Comparison of ENCODE assay signal across 20 cellular contexts in genomic region chr7:84916161-84916560, GRCh38.
"Had no signal": no experiment of that assay in that cellular context is flagged by ENCODE, and none has a peak within 500 bp of the region (broad histone marks: within the 10 kb centered on the region; RNA-seq: fewer than 3 reads in every experiment).

No MANE protein-coding gene starts in this region.

- DNase-seq: activated CD4-positive, alpha-beta T cell treated with anti-CD3 and anti-CD28 coated beads for 4 hours; activated CD8-positive, alpha-beta memory T cell treated with anti-CD3 and anti-CD28 coated beads, Interleukin-2, amount 10 ng/mL, durations not matched to agents 7 days and 5 days; activated effector memory CD4-positive, alpha-beta T cell treated with Interleukin-2 at 50 U/mL for 16 hours; activated naive CD4-positive, alpha-beta T cell; activated T-cell treated with anti-CD3 and anti-CD28 coated beads, Interleukin-2, amount 50 U/mL, for 24 hours; aorta; central memory CD4-positive, alpha-beta T cell; NCI-H1048; NCI-H146; NCI-H187 treated with DMSO at 0.1 percent for 48 hours; NCI-H2081 treated with DMSO at 0.1 percent for 48 hours; NCI-H510A treated with DMSO at 0.1 percent for 48 hours; NCI-H69; SIG-M5; T-cell had no signal

- H3K36me3 Mint-ChIP-seq: activated CD8-positive, alpha-beta memory T cell treated with anti-CD3 and anti-CD28 coated beads, Interleukin-2, amount 10 ng/mL, durations not matched to agents 7 days and 5 days; activated naive CD4-positive, alpha-beta T cell treated with anti-CD3 and anti-CD28 coated beads, Interleukin-2, amount 50 U/mL, for 24 hours; T-cell had no signal

- H3K4me3 ChIP-seq: breast epithelium, SK-N-MC had no signal

- H3K36me3 ChIP-seq: breast epithelium had no signal

- H3K27ac Mint-ChIP-seq: activated CD8-positive, alpha-beta memory T cell treated with anti-CD3 and anti-CD28 coated beads, Interleukin-2, amount 10 ng/mL, durations not matched to agents 7 days and 5 days; activated naive CD4-positive, alpha-beta T cell treated with anti-CD3 and anti-CD28 coated beads, Interleukin-2, amount 50 U/mL, for 24 hours; activated T-cell treated with anti-CD3 and anti-CD28 coated beads, Interleukin-2, amount 50 U/mL, for 24 hours; activated T-helper 1 cell treated with anti-CD3 and anti-CD28 coated beads, Interleukin-12 subunit alpha, Interleukin-12 subunit beta, Interleukin-2, Interleukin-4 antibody, amounts not matched to agents 30 ng/mL and 10 ng/mL and 1 ng/mL, durations not matched to agents 14 hours and 24 hours and 36 hours; T-cell had no signal

- H3K4me1 ChIP-seq: breast epithelium had no signal

- ATAC-seq: activated CD8-positive, alpha-beta memory T cell treated with anti-CD3 and anti-CD28 coated beads, Interleukin-2, amount 10 ng/mL, durations not matched to agents 7 days and 5 days; T-cell had no signal

- H3K4me3 Mint-ChIP-seq: activated CD8-positive, alpha-beta memory T cell treated with anti-CD3 and anti-CD28 coated beads, Interleukin-2, amount 10 ng/mL, durations not matched to agents 7 days and 5 days; activated naive CD4-positive, alpha-beta T cell treated with anti-CD3 and anti-CD28 coated beads, Interleukin-2, amount 50 U/mL, for 24 hours; activated T-cell treated with anti-CD3 and anti-CD28 coated beads, Interleukin-2, amount 50 U/mL, for 24 hours; activated T-helper 1 cell treated with anti-CD3 and anti-CD28 coated beads, Interleukin-12 subunit alpha, Interleukin-12 subunit beta, Interleukin-2, Interleukin-4 antibody, amounts not matched to agents 30 ng/mL and 10 ng/mL and 1 ng/mL, durations not matched to agents 14 hours and 24 hours and 36 hours; T-cell had no signal

- H3K27me3 ChIP-seq: breast epithelium had no signal

- H3K27ac ChIP-seq: breast epithelium, SK-N-MC, VCaP had no signal

- H3K27me3 Mint-ChIP-seq: activated CD8-positive, alpha-beta memory T cell treated with anti-CD3 and anti-CD28 coated beads, Interleukin-2, amount 10 ng/mL, durations not matched to agents 7 days and 5 days; activated naive CD4-positive, alpha-beta T cell treated with anti-CD3 and anti-CD28 coated beads, Interleukin-2, amount 50 U/mL, for 24 hours; activated T-cell treated with anti-CD3 and anti-CD28 coated beads, Interleukin-2, amount 50 U/mL, for 24 hours; T-cell had no signal

- H3K4me1 Mint-ChIP-seq: activated CD8-positive, alpha-beta memory T cell treated with anti-CD3 and anti-CD28 coated beads, Interleukin-2, amount 10 ng/mL, durations not matched to agents 7 days and 5 days; activated naive CD4-positive, alpha-beta T cell treated with anti-CD3 and anti-CD28 coated beads, Interleukin-2, amount 50 U/mL, for 24 hours; T-cell had no signal
